13 cellular contexts compared by ENCODE assay signal in the genomic region with DNA sequence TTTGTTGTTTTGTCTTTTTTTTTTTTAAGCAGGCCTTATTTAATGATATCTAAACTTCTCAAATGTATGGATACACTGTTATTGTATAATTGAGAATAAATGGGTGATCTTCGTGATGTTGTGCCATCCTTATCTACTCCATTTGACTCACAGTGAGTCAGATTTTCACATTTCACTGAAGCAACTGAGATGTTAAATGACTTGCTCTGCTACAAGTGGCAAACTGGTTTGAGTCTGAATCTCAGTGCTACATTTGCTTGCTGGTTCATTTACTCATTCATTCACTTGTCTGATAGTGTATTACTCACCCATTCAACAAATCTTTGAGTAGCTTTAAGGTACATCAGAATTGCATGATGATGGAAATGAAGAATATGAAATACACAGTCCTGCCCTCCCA. TPM values are rescaled to one million over a fixed set of nuclear protein-coding genes. Genes with fewer than 3 reads are reported as not detected.
A peak's percentile ranks its signal among the peaks of the same experiment; 100 is the strongest.
DNase-seq lines count a peak whose midpoint lies in the region; ATAC-seq and TF ChIP-seq lines count a peak whose summit lies in the region.
"Had no signal": no experiment of that assay in that cellular context is flagged by ENCODE, and none has a peak within 500 bp of the region (broad histone marks: within the 10 kb centered on the region; RNA-seq: fewer than 3 reads in every experiment).

No MANE protein-coding gene starts in this region.

- WGBS in prostate gland: 76% methylated on average over 1 of the region's 1 CpG

- peaks cover 15% of the 10 kb centered on the region for H3K36me3 Mint-ChIP-seq in T-helper 1 cell treated with Interleukin-12 subunit alpha and Interleukin-12 subunit beta and Interleukin-4 antibody, amounts not matched to agents 30 μg/mL and 1 μg/mL, for 36 hours (ENCODE audit: low read depth)

- no peak for TF ChIP-seq POLR2A in prostate gland (IDR thresholded peaks at IDR 0.05)

- H3K4me1 ChIP-seq in ACC112 (ENCODE audit: control insufficient read depth, insufficient read depth, low read length, unreplicated experiment): peaks cover 26% of the 10 kb centered on the region
- peaks cover 41% of the 10 kb centered on the region for H3K4me1 ChIP-seq in left ventricle myocardium inferior
- H3K4me1 ChIP-seq in prostate gland (replicated peaks): no peaks in the 10 kb centered on the region

- no peaks in the 10 kb centered on the region for H3K27me3 Mint-ChIP-seq in T-helper 1 cell treated with Interleukin-12 subunit alpha and Interleukin-12 subunit beta and Interleukin-4 antibody, amounts not matched to agents 30 μg/mL and 1 μg/mL, for 36 hours (ENCODE audit: low read depth)

- no peaks in the 10 kb centered on the region for H3K9me3 Mint-ChIP-seq in T-helper 1 cell treated with Interleukin-12 subunit alpha and Interleukin-12 subunit beta and Interleukin-4 antibody, amounts not matched to agents 30 μg/mL and 1 μg/mL, for 36 hours

- H3K4me1 Mint-ChIP-seq in T-helper 1 cell treated with Interleukin-12 subunit alpha and Interleukin-12 subunit beta and Interleukin-4 antibody, amounts not matched to agents 30 μg/mL and 1 μg/mL, for 36 hours (ENCODE audit: low read depth): peaks cover 24% of the 10 kb centered on the region

- TF ChIP-seq CTCF in fibroblast of mammary gland (conservative IDR thresholded peaks at IDR 0.05; ENCODE audit: control insufficient read depth, insufficient read depth, low read depth, low read length): no peak
- no peak for TF ChIP-seq CTCF in left ventricle myocardium inferior (IDR thresholded peaks at IDR 0.05; ENCODE audit: borderline replicate concordance)
- no peak for TF ChIP-seq CTCF in prostate gland (IDR thresholded peaks at IDR 0.05)

- ATAC-seq in GM18517 (IDR thresholded peaks at IDR 0.05; ENCODE audit: unreplicated experiment): no peak

- H3K4me3 ChIP-seq in ACC112 (ENCODE audit: low read depth, low read length): peak overlapping the region; percentile 92
- no peak overlapping the region for H3K4me3 ChIP-seq in fibroblast of mammary gland (ENCODE audit: control insufficient read depth, low read depth, low read length)
- H3K4me3 ChIP-seq in left ventricle myocardium inferior: no peak overlapping the region
- no peak overlapping the region for H3K4me3 ChIP-seq in prostate gland

- H3K36me3 ChIP-seq in ACC112 (ENCODE audit: insufficient read depth, low read length): peaks cover 5% of the 10 kb centered on the region; the same call in 1 of the 2 replicates
- peaks cover 42% of the 10 kb centered on the region for H3K36me3 ChIP-seq in left ventricle myocardium inferior
- H3K36me3 ChIP-seq in prostate gland: no peaks in the 10 kb centered on the region

- no peak overlapping the region for H2AFZ ChIP-seq in ACC112 (ENCODE audit: low read length, unreplicated experiment)

- peak; percentile 45 for DNase-seq in EL
- DNase-seq in fibroblast of mammary gland (ENCODE audit: low read depth): peak; percentile 70
- DNase-seq in left ventricle myocardium inferior: no peak
- DNase-seq in prostate gland (ENCODE audit: low spot score): no peak
- DNase-seq in NCI-H2227 treated with DMSO at 0.1 percent for 48 hours (lab: John Stamatoyannopoulos, UW): no peak
- DNase-seq: cerebellar nuclear complex, DMS 273 treated with DMSO at 0.1 percent for 48 hours, KG1 had no signal

- H3K79me2 ChIP-seq in ACC112 (ENCODE audit: control insufficient read depth, insufficient read depth, low read length, unreplicated experiment): peaks cover 38% of the 10 kb centered on the region

- peak overlapping the region; percentile 31 for H3K27ac Mint-ChIP-seq in T-helper 1 cell treated with Interleukin-12 subunit alpha and Interleukin-12 subunit beta and Interleukin-4 antibody, amounts not matched to agents 30 μg/mL and 1 μg/mL, for 36 hours

- H3K27me3 ChIP-seq in ACC112 (ENCODE audit: insufficient read depth, low read length): no peaks in the 10 kb centered on the region
- H3K27me3 ChIP-seq in left ventricle myocardium inferior (ENCODE audit: low read depth): no peaks in the 10 kb centered on the region
- H3K27me3 ChIP-seq in prostate gland (replicated peaks; ENCODE audit: insufficient read depth): no peaks in the 10 kb centered on the region

- peak overlapping the region; percentile 11 for H3K4me3 Mint-ChIP-seq in T-helper 1 cell treated with Interleukin-12 subunit alpha and Interleukin-12 subunit beta and Interleukin-4 antibody, amounts not matched to agents 30 μg/mL and 1 μg/mL, for 36 hours

- intact Hi-C loops in left ventricle myocardium inferior (cut with micrococcal nuclease): no loop called here
- intact Hi-C loops in prostate gland (cut with DNase I): no loop called here

- peak overlapping the region; percentile 38; the same call in 1 of the 2 replicates for H3K27ac ChIP-seq in ACC112 (ENCODE audit: low read depth, low read length)
- H3K27ac ChIP-seq in left ventricle myocardium inferior (replicated peaks): no peak overlapping the region
- no peak overlapping the region for H3K27ac ChIP-seq in prostate gland
- H3K27ac ChIP-seq: VCaP had no signal

- H3K9me3 ChIP-seq in left ventricle myocardium inferior (replicated peaks): no peaks in the 10 kb centered on the region
- H3K9me3 ChIP-seq in prostate gland: no peaks in the 10 kb centered on the region

RNA-seq across cellular contexts. Expression of gene KIAA0586, which starts 2.6 kb away (rescaled TPM):
- total RNA-seq in left ventricle myocardium inferior (13.0 TPM), prostate gland (10 to 100 TPM; 11.2 to 27.0 TPM)

RNA-seq across cellular contexts. Expression of gene TIMM9, which starts 2.8 kb away (rescaled TPM):
- 27.8 TPM for total RNA-seq in left ventricle myocardium inferior
- 10 to 100 TPM; 50.4 to 51.4 TPM for total RNA-seq in prostate gland

RNA-seq across cellular contexts. Expression of gene TOMM20L, which starts 34.4 kb away (rescaled TPM):
- not detected for total RNA-seq in left ventricle myocardium inferior
- total RNA-seq in prostate gland: 1 to 10 TPM in 1 of 2 donors, not detected in 1; 4.0 TPM
- total RNA-seq: pulmonary artery endothelial cell had no signal

Comparison
In these comparisons a context has a peak if more than half of its experiments do, and no peak if none do; other contexts are left out.
1. DNase-seq: peak in EL (single experiment) and fibroblast of mammary gland (single experiment); none in left ventricle myocardium inferior (single experiment), prostate gland (single experiment) and NCI-H2227 treated with DMSO at 0.1 percent for 48 hours (single experiment).